In the genomic region with DNA sequence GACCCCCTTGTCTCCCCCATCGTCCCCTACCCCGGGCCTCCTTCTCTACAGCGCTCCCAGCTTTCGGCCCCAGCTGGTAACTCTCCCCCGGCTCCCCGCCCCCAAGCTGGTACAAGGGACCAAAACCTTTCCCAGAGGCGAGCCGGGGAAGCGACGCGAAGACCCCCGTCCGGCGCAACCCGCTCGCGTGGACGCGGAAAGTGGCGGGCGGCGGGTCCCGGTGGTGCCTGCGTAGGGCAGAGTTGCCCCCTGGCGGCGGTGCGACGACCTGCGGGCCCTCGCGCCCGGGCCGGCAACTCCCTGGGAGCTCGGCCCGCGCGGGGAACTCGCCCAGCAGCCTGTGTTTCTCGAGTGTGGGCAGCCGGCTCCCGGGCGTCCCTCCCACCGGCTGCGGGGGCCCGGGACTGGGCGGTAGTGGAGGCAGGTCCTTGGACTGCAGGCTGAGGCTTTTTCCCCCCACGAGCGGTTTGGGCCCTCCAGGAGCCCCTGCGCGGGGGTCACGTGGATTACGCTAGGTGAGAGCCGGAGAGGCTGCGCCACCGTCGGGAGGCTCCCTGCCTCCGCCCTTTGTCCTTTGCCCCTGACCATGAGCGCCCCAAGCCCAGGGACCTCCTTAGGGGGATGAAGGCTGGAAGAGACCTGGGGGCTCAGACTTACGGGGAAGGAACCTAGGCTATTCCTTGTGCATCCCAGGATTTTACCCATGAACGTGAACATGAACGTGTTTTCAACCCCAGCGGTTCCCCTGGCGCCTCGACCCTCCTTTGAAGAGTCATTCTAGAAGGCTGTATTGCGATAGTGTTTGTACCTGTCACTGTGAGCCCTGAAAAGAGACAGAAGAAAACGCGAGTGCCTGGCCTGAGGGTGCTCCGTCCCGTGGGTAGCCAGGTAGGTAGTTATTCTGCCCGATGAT, we compare ENCODE assay signal across 8 cellular contexts. TPM values are rescaled to one million over a fixed set of nuclear protein-coding genes. Genes with fewer than 3 reads are reported as not detected.
DNase-seq lines count a peak whose midpoint lies in the region; ATAC-seq and TF ChIP-seq lines count a peak whose summit lies in the region.

No MANE protein-coding gene starts in this region.

- peaks cover 13% of the 10 kb centered on the region for H3K79me2 ChIP-seq in osteoblast (ENCODE audit: insufficient read depth, low read length)

- peaks cover 4% of the 10 kb centered on the region for H4K20me1 ChIP-seq in osteoblast (ENCODE audit: insufficient read depth, low read length)

- no peaks in the 10 kb centered on the region for H3K36me3 ChIP-seq in osteoblast (ENCODE audit: insufficient read depth, low read length)
- no peaks in the 10 kb centered on the region for H3K36me3 ChIP-seq in aorta (ENCODE audit: control insufficient read depth in 1 of 2, insufficient read depth in 2 of 2, low read length in 1 of 2)

- H3K27ac Mint-ChIP-seq in activated T-cell treated with anti-CD3 and anti-CD28 coated beads, Interleukin-2, amount 50 U/mL, for 24 hours, result no peak overlapping the region

- peak overlapping the region; percentile 33 for H3K4me3 Mint-ChIP-seq in activated T-cell treated with anti-CD3 and anti-CD28 coated beads, Interleukin-2, amount 50 U/mL, for 24 hours

- 8 to 9% methylated on average over 70 of the region's 70 CpGs for WGBS in aorta, 2 donors

- peak; percentile 32 for TF ChIP-seq CTCF in fibroblast of mammary gland (conservative IDR thresholded peaks at IDR 0.05; ENCODE audit: control insufficient read depth, insufficient read depth, low read depth, low read length)
- peak; percentile 64 for TF ChIP-seq CTCF in osteoblast (IDR thresholded peaks at IDR 0.05; ENCODE audit: extremely low read depth, low read depth, low read length)

- H3K4me1 ChIP-seq in osteoblast (ENCODE audit: insufficient read depth, low read length) (peaks cover 13% of the 10 kb centered on the region), aorta (ENCODE audit: control insufficient read depth in 1 of 2, insufficient read depth in 2 of 2, low read length in 2 of 2) (no peaks in the 10 kb centered on the region)

- H3K27me3 Mint-ChIP-seq in activated T-cell treated with anti-CD3 and anti-CD28 coated beads, Interleukin-2, amount 50 U/mL, for 24 hours, result peaks cover 82% of the 10 kb centered on the region

- H3K9me3 ChIP-seq in osteoblast (ENCODE audit: low read depth, low read length), result no peaks in the 10 kb centered on the region
- no peaks in the 10 kb centered on the region for H3K9me3 ChIP-seq in aorta (ENCODE audit: control insufficient read depth, low read length)

- H3K36me3 Mint-ChIP-seq in activated T-cell treated with anti-CD3 and anti-CD28 coated beads, Interleukin-2, amount 50 U/mL, for 24 hours (ENCODE audit: low read depth), result no peaks in the 10 kb centered on the region

- peak; percentile 82 for ATAC-seq in aorta (ENCODE audit: low FRiP score)

- H3K9me3 Mint-ChIP-seq in activated T-cell treated with anti-CD3 and anti-CD28 coated beads, Interleukin-2, amount 50 U/mL, for 24 hours, result no peaks in the 10 kb centered on the region

- H3K27me3 ChIP-seq in osteoblast (ENCODE audit: insufficient read depth, low read length) (peaks cover 12% of the 10 kb centered on the region), aorta (ENCODE audit: control insufficient read depth in 1 of 2, insufficient read depth in 2 of 2, low read length in 1 of 2) (no peaks in the 10 kb centered on the region)

- H3K27ac ChIP-seq in osteoblast (ENCODE audit: low read depth, low read length) (no peak overlapping the region), aorta (ENCODE audit: low read depth in 1 of 2, low read length in 2 of 2) (no peak overlapping the region)

- H2AFZ ChIP-seq in osteoblast (ENCODE audit: low read length), result peak overlapping the region; percentile 77

- H3K4me2 ChIP-seq in osteoblast (ENCODE audit: insufficient read depth, low read length), result peak overlapping the region; percentile 78

- intact Hi-C loops in aorta (cut with DNase I), result loop anchor here (2.0 to 5.0 kb wide), 5 partner anchors 234 to 494 kb away; a partner anchor contains a TSS

- peaks cover 18% of the 10 kb centered on the region for H3K4me1 Mint-ChIP-seq in activated T-cell treated with anti-CD3 and anti-CD28 coated beads, Interleukin-2, amount 50 U/mL, for 24 hours (ENCODE audit: low read depth)

- DNase-seq in NCI-H1436 (lab: John Stamatoyannopoulos, UW), result peak; percentile 39
- no peak for DNase-seq in NCI-H1436 treated with DMSO at 0.1 percent for 48 hours (lab: John Stamatoyannopoulos, UW)
- peak; percentile 15 for DNase-seq in NCI-H774 (lab: John Stamatoyannopoulos, UW)
- peak; percentile 81 for DNase-seq in activated T-cell treated with anti-CD3 and anti-CD28 coated beads, Interleukin-2, amount 50 U/mL, for 24 hours
- DNase-seq in fibroblast of mammary gland (ENCODE audit: low read depth), result peak; percentile 32
- peak; percentile 91 for DNase-seq in osteoblast (ENCODE audit: insufficient read length, low spot score, missing footprints)
- peak; percentile 85 to 92 for DNase-seq in aorta
- DNase-seq in cerebellar cortex (ENCODE audit: low spot score), result no peak

- H3K4me3 ChIP-seq in fibroblast of mammary gland (ENCODE audit: control insufficient read depth, low read depth, low read length) (peak overlapping the region; percentile 1), osteoblast (ENCODE audit: insufficient read depth, low read length) (peak overlapping the region; percentile 73), aorta (ENCODE audit: low read length in 2 of 2) (no peak overlapping the region)

RNA-seq across cellular contexts. Expression of a gene that starts 2.9 kb away (rescaled TPM):
- total RNA-seq in osteoblast (12.7 and 17.0 TPM in 2 replicates), aorta (10 to 100 TPM in 1 of 2 donors, 1 to 10 TPM in 1; 9.9 to 15.2 TPM)
- 1 to 10 TPM in 1 of 2 donors, under 1 TPM in 1; 0.25 to 6.7 TPM for polyA plus RNA-seq in aorta

RNA-seq across cellular contexts. Expression of a gene that starts 46.8 kb away (rescaled TPM):
- 207 and 218 TPM in 2 replicates for total RNA-seq in osteoblast
- 100 to 1,000 TPM; 393 to 484 TPM for total RNA-seq in aorta
- 1,000 to 10,000 TPM in 1 of 2 donors, 100 to 1,000 TPM in 1; 653 to 1,015 TPM for polyA plus RNA-seq in aorta

Comparison
In these comparisons a context has a peak if more than half of its experiments do, and no peak if none do; other contexts are left out.
1. DNase-seq: peak in NCI-H1436 (single experiment), NCI-H774 (single experiment), activated T-cell treated with anti-CD3 and anti-CD28 coated beads, Interleukin-2, amount 50 U/mL, for 24 hours (single experiment), fibroblast of mammary gland (single experiment), osteoblast (single experiment) and aorta (2 of 2); none in NCI-H1436 treated with DMSO at 0.1 percent for 48 hours (single experiment) and cerebellar cortex (single experiment).
2. H3K4me3 ChIP-seq: peak in fibroblast of mammary gland (single experiment) and osteoblast (single experiment); none in aorta (0 of 2).